In genomic region chr13:99288069-99288468, GRCh38 we compare ENCODE assay signal across 1 cellular context.
TF ChIP-seq lines count a peak whose summit lies in the region.

No MANE protein-coding gene starts in this region.

TF ChIP-seq in GM12878, 131 proteins besides CTCF, POLR2A, EP300 and RAD21 (continued from another document and continues in another):
- TF ChIP-seq POLR2AphosphoS5 (IDR thresholded peaks at IDR 0.05; ENCODE audit: low read length) (0 out of 2 replicates have a peak, but pooled peaks have one; percentile 35), NFXL1 (IDR thresholded peaks at IDR 0.05; ENCODE audit: borderline replicate concordance) (no peak), SIN3A (IDR thresholded peaks at IDR 0.05; ENCODE audit: low read depth, low read length) (no peak), MEF2A (IDR thresholded peaks at IDR 0.05; ENCODE audit: insufficient read depth, low read depth, low read length) (peak; percentile 91), ZNF217 (IDR thresholded peaks at IDR 0.05) (peak; percentile 63; the same call in 1 of the 2 replicates), SREBF2 (IDR thresholded peaks at IDR 0.05; ENCODE audit: low read length) (no peak), SP1 (IDR thresholded peaks at IDR 0.05; ENCODE audit: low read depth, low read length) (no peak), WRNIP1 (IDR thresholded peaks at IDR 0.05; ENCODE audit: borderline replicate concordance, low read depth, low read length) (no peak), YBX1 (IDR thresholded peaks at IDR 0.05) (no peak), IKZF1 (conservative IDR thresholded peaks at IDR 0.05) (peak; percentile 68; the same call in 1 of the 2 replicates), EZH2 (IDR thresholded peaks at IDR 0.05; ENCODE audit: borderline replicate concordance, control insufficient read depth, low read depth, low read length) (no peak), SMAD1 (IDR thresholded peaks at IDR 0.05; ENCODE audit: low read depth, partially characterized antibody) (no peak), PBX3 (IDR thresholded peaks at IDR 0.05; ENCODE audit: insufficient replicate concordance, low read depth, low read length) (no peak), BCL11A (IDR thresholded peaks at IDR 0.05; ENCODE audit: low read depth, low read length) (peak; percentile 73; the same call in 1 of the 2 replicates), PAX5 (IDR thresholded peaks at IDR 0.05; ENCODE audit: borderline replicate concordance, low read depth, low read length) (peak; percentile 76; the same call in 1 of the 2 replicates), BMI1 (IDR thresholded peaks at IDR 0.05; ENCODE audit: borderline replicate concordance) (no peak), CREM (IDR thresholded peaks at IDR 0.05; ENCODE audit: low read depth) (peak; percentile 83), E4F1 (IDR thresholded peaks at IDR 0.05; ENCODE audit: borderline replicate concordance, partially characterized antibody) (no peak), ASH2L (IDR thresholded peaks at IDR 0.05; ENCODE audit: borderline replicate concordance, low read depth) (no peak), ZBED1 (IDR thresholded peaks at IDR 0.05; ENCODE audit: borderline replicate concordance) (peak; percentile 92; the same call in 1 of the 2 replicates), FOS (IDR thresholded peaks at IDR 0.05; ENCODE audit: borderline replicate concordance, extremely low read depth, insufficient read length) (no peak), ETV6 (conservative IDR thresholded peaks at IDR 0.05 in 1 of 2, IDR thresholded peaks at IDR 0.05 in 1 of 2; ENCODE audit: borderline replicate concordance in 1 of 2, low read depth in 1 of 2) (peak in 1 of 2 experiments; percentile 82; a peak in 1 of 4 replicates), MLLT1 (IDR thresholded peaks at IDR 0.05) (no peak), RUNX3 (IDR thresholded peaks at IDR 0.05; ENCODE audit: low read length) (peak; percentile 91), SIX5 (IDR thresholded peaks at IDR 0.05; ENCODE audit: low read depth, low read length, severe bottlenecking) (no peak), CHD4 (IDR thresholded peaks at IDR 0.05) (no peak), MTA2 (IDR thresholded peaks at IDR 0.05; ENCODE audit: low read depth) (peak; percentile 73), KAT2A (conservative IDR thresholded peaks at IDR 0.05; ENCODE audit: control insufficient read depth, low read depth, low read length) (no peak), BACH1 (IDR thresholded peaks at IDR 0.05; ENCODE audit: borderline replicate concordance) (no peak), JUNB (IDR thresholded peaks at IDR 0.05) (peak; percentile 94), MTA3 (IDR thresholded peaks at IDR 0.05; ENCODE audit: borderline replicate concordance, low read length) (peak; percentile 86; the same call in 1 of the 2 replicates), MYB (IDR thresholded peaks at IDR 0.05; ENCODE audit: borderline replicate concordance, low read depth, low read length) (no peak), HDAC6 (IDR thresholded peaks at IDR 0.05; ENCODE audit: unreplicated experiment) (no peak), YY1 (IDR thresholded peaks at IDR 0.05; ENCODE audit: low read depth, low read length) (no peak), GABPA (IDR thresholded peaks at IDR 0.05; ENCODE audit: low read depth) (no peak), MEF2B (IDR thresholded peaks at IDR 0.05; ENCODE audit: partially characterized antibody, poor library complexity, severe bottlenecking) (peak; percentile 87), CEBPB (IDR thresholded peaks at IDR 0.05; ENCODE audit: borderline replicate concordance in 1 of 2, low read depth in 2 of 2, low read length in 2 of 2) (no peak), ZNF24 (IDR thresholded peaks at IDR 0.05) (no peak), TCF12 (IDR thresholded peaks at IDR 0.05; ENCODE audit: low read depth, low read length) (0 out of 2 replicates have a peak, but pooled peaks have one; percentile 45)
- TF ChIP-seq, protein P1, sequence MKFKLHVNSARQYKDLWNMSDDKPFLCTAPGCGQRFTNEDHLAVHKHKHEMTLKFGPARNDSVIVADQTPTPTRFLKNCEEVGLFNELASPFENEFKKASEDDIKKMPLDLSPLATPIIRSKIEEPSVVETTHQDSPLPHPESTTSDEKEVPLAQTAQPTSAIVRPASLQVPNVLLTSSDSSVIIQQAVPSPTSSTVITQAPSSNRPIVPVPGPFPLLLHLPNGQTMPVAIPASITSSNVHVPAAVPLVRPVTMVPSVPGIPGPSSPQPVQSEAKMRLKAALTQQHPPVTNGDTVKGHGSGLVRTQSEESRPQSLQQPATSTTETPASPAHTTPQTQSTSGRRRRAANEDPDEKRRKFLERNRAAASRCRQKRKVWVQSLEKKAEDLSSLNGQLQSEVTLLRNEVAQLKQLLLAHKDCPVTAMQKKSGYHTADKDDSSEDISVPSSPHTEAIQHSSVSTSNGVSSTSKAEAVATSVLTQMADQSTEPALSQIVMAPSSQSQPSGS (IDR thresholded peaks at IDR 0.05; ENCODE audit: low read length) = peak; percentile 99
- TF ChIP-seq, protein P2, sequence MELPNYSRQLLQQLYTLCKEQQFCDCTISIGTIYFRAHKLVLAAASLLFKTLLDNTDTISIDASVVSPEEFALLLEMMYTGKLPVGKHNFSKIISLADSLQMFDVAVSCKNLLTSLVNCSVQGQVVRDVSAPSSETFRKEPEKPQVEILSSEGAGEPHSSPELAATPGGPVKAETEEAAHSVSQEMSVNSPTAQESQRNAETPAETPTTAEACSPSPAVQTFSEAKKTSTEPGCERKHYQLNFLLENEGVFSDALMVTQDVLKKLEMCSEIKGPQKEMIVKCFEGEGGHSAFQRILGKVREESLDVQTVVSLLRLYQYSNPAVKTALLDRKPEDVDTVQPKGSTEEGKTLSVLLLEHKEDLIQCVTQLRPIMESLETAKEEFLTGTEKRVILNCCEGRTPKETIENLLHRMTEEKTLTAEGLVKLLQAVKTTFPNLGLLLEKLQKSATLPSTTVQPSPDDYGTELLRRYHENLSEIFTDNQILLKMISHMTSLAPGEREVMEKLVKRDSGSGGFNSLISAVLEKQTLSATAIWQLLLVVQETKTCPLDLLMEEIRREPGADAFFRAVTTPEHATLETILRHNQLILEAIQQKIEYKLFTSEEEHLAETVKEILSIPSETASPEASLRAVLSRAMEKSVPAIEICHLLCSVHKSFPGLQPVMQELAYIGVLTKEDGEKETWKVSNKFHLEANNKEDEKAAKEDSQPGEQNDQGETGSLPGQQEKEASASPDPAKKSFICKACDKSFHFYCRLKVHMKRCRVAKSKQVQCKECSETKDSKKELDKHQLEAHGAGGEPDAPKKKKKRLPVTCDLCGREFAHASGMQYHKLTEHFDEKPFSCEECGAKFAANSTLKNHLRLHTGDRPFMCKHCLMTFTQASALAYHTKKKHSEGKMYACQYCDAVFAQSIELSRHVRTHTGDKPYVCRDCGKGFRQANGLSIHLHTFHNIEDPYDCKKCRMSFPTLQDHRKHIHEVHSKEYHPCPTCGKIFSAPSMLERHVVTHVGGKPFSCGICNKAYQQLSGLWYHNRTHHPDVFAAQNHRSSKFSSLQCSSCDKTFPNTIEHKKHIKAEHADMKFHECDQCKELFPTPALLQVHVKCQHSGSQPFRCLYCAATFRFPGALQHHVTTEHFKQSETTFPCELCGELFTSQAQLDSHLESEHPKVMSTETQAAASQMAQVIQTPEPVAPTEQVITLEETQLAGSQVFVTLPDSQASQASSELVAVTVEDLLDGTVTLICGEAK (IDR thresholded peaks at IDR 0.05; ENCODE audit: borderline replicate concordance) = no peak; the same call in 1 of the 2 replicates
- TF ChIP-seq, protein P3, sequence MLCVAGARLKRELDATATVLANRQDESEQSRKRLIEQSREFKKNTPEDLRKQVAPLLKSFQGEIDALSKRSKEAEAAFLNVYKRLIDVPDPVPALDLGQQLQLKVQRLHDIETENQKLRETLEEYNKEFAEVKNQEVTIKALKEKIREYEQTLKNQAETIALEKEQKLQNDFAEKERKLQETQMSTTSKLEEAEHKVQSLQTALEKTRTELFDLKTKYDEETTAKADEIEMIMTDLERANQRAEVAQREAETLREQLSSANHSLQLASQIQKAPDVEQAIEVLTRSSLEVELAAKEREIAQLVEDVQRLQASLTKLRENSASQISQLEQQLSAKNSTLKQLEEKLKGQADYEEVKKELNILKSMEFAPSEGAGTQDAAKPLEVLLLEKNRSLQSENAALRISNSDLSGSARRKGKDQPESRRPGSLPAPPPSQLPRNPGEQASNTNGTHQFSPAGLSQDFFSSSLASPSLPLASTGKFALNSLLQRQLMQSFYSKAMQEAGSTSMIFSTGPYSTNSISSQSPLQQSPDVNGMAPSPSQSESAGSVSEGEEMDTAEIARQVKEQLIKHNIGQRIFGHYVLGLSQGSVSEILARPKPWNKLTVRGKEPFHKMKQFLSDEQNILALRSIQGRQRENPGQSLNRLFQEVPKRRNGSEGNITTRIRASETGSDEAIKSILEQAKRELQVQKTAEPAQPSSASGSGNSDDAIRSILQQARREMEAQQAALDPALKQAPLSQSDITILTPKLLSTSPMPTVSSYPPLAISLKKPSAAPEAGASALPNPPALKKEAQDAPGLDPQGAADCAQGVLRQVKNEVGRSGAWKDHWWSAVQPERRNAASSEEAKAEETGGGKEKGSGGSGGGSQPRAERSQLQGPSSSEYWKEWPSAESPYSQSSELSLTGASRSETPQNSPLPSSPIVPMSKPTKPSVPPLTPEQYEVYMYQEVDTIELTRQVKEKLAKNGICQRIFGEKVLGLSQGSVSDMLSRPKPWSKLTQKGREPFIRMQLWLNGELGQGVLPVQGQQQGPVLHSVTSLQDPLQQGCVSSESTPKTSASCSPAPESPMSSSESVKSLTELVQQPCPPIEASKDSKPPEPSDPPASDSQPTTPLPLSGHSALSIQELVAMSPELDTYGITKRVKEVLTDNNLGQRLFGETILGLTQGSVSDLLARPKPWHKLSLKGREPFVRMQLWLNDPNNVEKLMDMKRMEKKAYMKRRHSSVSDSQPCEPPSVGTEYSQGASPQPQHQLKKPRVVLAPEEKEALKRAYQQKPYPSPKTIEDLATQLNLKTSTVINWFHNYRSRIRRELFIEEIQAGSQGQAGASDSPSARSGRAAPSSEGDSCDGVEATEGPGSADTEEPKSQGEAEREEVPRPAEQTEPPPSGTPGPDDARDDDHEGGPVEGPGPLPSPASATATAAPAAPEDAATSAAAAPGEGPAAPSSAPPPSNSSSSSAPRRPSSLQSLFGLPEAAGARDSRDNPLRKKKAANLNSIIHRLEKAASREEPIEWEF (IDR thresholded peaks at IDR 0.05; ENCODE audit: insufficient replicate concordance, low read depth, low read length) = no peak
- TF ChIP-seq, protein P4, sequence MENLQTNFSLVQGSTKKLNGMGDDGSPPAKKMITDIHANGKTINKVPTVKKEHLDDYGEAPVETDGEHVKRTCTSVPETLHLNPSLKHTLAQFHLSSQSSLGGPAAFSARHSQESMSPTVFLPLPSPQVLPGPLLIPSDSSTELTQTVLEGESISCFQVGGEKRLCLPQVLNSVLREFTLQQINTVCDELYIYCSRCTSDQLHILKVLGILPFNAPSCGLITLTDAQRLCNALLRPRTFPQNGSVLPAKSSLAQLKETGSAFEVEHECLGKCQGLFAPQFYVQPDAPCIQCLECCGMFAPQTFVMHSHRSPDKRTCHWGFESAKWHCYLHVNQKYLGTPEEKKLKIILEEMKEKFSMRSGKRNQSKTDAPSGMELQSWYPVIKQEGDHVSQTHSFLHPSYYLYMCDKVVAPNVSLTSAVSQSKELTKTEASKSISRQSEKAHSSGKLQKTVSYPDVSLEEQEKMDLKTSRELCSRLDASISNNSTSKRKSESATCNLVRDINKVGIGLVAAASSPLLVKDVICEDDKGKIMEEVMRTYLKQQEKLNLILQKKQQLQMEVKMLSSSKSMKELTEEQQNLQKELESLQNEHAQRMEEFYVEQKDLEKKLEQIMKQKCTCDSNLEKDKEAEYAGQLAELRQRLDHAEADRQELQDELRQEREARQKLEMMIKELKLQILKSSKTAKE (IDR thresholded peaks at IDR 0.05; ENCODE audit: low read depth, poor library complexity, severe bottlenecking) = peak; percentile 85
